In the genomic region with DNA sequence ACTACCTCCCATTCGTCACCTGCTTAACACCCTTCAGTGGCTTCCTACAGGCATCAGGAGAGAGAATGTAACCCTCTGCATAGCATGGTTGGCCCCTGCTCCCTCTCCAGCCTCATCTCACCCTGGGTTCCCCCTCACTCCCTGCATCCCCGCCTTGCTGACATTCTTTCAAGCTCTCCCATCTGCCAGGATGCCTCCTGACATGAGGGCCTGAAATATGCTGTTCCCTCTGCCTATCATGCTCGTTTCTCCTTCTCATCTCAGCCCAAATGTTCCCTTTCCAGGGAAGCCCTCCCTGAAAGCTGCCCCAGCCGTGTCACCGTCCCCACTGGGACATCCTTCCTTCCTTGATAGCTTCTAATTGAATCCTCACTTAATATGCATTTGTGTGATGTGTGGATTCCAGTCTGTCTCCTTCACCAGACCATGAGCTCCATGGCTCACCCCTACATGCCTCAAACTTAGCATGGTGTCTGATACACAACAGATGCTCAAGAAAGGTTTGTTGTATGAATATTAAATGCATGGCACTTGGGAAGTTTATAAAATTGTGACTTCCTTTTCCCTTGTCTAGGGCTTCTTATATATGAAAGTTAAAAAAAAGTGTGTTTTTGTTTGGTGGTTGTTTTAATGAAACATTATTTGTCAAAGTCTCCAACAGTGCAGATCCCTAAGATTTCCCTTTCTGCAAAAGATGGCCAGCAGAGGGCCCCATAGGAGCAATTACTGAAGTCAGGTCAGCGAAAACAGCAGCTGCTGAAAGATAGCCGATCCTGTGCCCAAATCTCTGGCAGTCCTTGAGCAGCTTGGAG, we compare ENCODE assay signal across 8 cellular contexts. TPM values are rescaled to one million over a fixed set of nuclear protein-coding genes. Genes with fewer than 3 reads are reported as not detected.
DNase-seq lines count a peak whose midpoint lies in the region; ATAC-seq and TF ChIP-seq lines count a peak whose summit lies in the region.

No MANE protein-coding gene starts in this region.

- H3K9ac ChIP-seq in liver (ENCODE audit: low read depth in 1 of 2, low read length in 2 of 2): no peak overlapping the region

- H3K27ac Mint-ChIP-seq in CD4-positive, CD25-positive, alpha-beta regulatory T cell: peak overlapping the region in 1 of 3 donors; percentile 70
- H3K27ac Mint-ChIP-seq in activated CD4-positive, alpha-beta T cell treated with anti-CD3 and anti-CD28 coated beads for 36 hours: no peak overlapping the region
- H3K27ac Mint-ChIP-seq in chondrocyte (ENCODE audit: unreplicated experiment): no peak overlapping the region

- POLR2A ChIA-PET in activated CD4-positive, alpha-beta T cell treated with anti-CD3 and anti-CD28 coated beads for 36 hours (lab: Charles Lee): no interaction called here

- no peaks in the 10 kb centered on the region for H3K36me3 Mint-ChIP-seq in CD4-positive, CD25-positive, alpha-beta regulatory T cell
- H3K36me3 Mint-ChIP-seq in activated CD4-positive, alpha-beta T cell treated with anti-CD3 and anti-CD28 coated beads for 36 hours (ENCODE audit: low read depth): no peaks in the 10 kb centered on the region
- H3K36me3 Mint-ChIP-seq in chondrocyte (ENCODE audit: low read depth): no peaks in the 10 kb centered on the region

- H3K27ac ChIP-seq in CD4-positive, CD25-positive, alpha-beta regulatory T cell (ENCODE audit: insufficient read depth, low read length, poor library complexity, severe bottlenecking): no peak overlapping the region
- H3K27ac ChIP-seq in liver (ENCODE audit: low read depth in 1 of 2, low read length in 2 of 2): no peak overlapping the region

- H3K4me3 ChIP-seq in CD4-positive, CD25-positive, alpha-beta regulatory T cell (ENCODE audit: low read depth, low read length): no peak overlapping the region
- H3K4me3 ChIP-seq in H7 (ENCODE audit: insufficient read depth, low read depth, low read length) (no peak overlapping the region), liver (ENCODE audit: low read depth in 1 of 3, low read length in 3 of 3) (no peak overlapping the region)

- no peaks in the 10 kb centered on the region for H3K27me3 Mint-ChIP-seq in CD4-positive, CD25-positive, alpha-beta regulatory T cell
- no peaks in the 10 kb centered on the region for H3K27me3 Mint-ChIP-seq in activated CD4-positive, alpha-beta T cell treated with anti-CD3 and anti-CD28 coated beads for 36 hours
- H3K27me3 Mint-ChIP-seq in chondrocyte (ENCODE audit: low read depth): peaks cover 8% of the 10 kb centered on the region

- no peaks in the 10 kb centered on the region for H3K27me3 ChIP-seq in CD4-positive, CD25-positive, alpha-beta regulatory T cell (ENCODE audit: control insufficient read depth, insufficient read depth, low read length)
- H3K27me3 ChIP-seq in H7 (ENCODE audit: control insufficient read depth, insufficient read depth, low read length) (no peaks in the 10 kb centered on the region), liver (ENCODE audit: control insufficient read depth in 4 of 4, insufficient read depth in 4 of 4, low read length in 3 of 4) (no peaks in the 10 kb centered on the region)

- peak; percentile 83 to 85 for TF ChIP-seq RAD21 in liver (IDR thresholded peaks at IDR 0.05)

- DNase-seq in CD4-positive, CD25-positive, alpha-beta regulatory T cell: peak; percentile 57 to 82 (median 72)
- peak; percentile 55 for DNase-seq in H7
- DNase-seq in NCI-H226: peak; percentile 19
- DNase-seq in activated CD4-positive, alpha-beta T cell treated with anti-CD3 and anti-CD28 coated beads for 36 hours: peak; percentile 87
- DNase-seq in chondrocyte (ENCODE audit: low spot score): no peak
- peak; percentile 27 to 62 (median 59) for DNase-seq in stimulated activated CD4-positive, alpha-beta T cell treated with anti-CD3 and anti-CD28 coated beads, TNF-alpha, amount 100 ng/mL, for 1 hour (ENCODE audit: low read depth in 3 of 3, low spot score in 1 of 3)

- peaks cover 4 to 13% (median 6%) of the 10 kb centered on the region in 4 donors for H3K4me1 Mint-ChIP-seq in CD4-positive, CD25-positive, alpha-beta regulatory T cell
- H3K4me1 Mint-ChIP-seq in activated CD4-positive, alpha-beta T cell treated with anti-CD3 and anti-CD28 coated beads for 36 hours: peaks cover 3% of the 10 kb centered on the region
- H3K4me1 Mint-ChIP-seq in chondrocyte (ENCODE audit: low read depth): peaks cover 12% of the 10 kb centered on the region

- no peaks in the 10 kb centered on the region for H3K36me3 ChIP-seq in CD4-positive, CD25-positive, alpha-beta regulatory T cell (ENCODE audit: control insufficient read depth, insufficient read depth, low read length)
- no peaks in the 10 kb centered on the region for H3K36me3 ChIP-seq in H7 (replicated peaks; ENCODE audit: control insufficient read depth, insufficient read depth, low read length)
- no peaks in the 10 kb centered on the region for H3K36me3 ChIP-seq in liver (ENCODE audit: control insufficient read depth in 4 of 4, insufficient read depth in 3 of 4, low read depth in 1 of 4, low read length in 3 of 4)

- 53% methylated on average over 7 of the region's 7 CpGs for WGBS in liver

- H3K9me3 ChIP-seq in CD4-positive, CD25-positive, alpha-beta regulatory T cell (ENCODE audit: control insufficient read depth in 2 of 2, low read length in 2 of 2): no peaks in the 10 kb centered on the region
- no peaks in the 10 kb centered on the region for H3K9me3 ChIP-seq in liver (ENCODE audit: control insufficient read depth in 4 of 4, low read length in 3 of 4)

- H3K4me3 Mint-ChIP-seq in CD4-positive, CD25-positive, alpha-beta regulatory T cell: peak overlapping the region in 1 of 4 donors; percentile 47
- H3K4me3 Mint-ChIP-seq in activated CD4-positive, alpha-beta T cell treated with anti-CD3 and anti-CD28 coated beads for 36 hours: no peak overlapping the region
- no peak overlapping the region for H3K4me3 Mint-ChIP-seq in chondrocyte (ENCODE audit: unreplicated experiment)

- intact Hi-C loops in activated CD4-positive, alpha-beta T cell treated with anti-CD3 and anti-CD28 coated beads for 36 hours (cut with DNase I, micrococcal nuclease): loop anchor here (1.0 to 10.0 kb wide), 8 partner anchors 43 to 409 kb away; no protein-coding TSS in a partner anchor

- peak; percentile 63 to 74 for ATAC-seq in CD4-positive, CD25-positive, alpha-beta regulatory T cell (ENCODE audit: low read depth in 2 of 2)
- ATAC-seq in activated CD4-positive, alpha-beta T cell treated with anti-CD3 and anti-CD28 coated beads for 36 hours: peak; percentile 64
- ATAC-seq in GM18520 (IDR thresholded peaks at IDR 0.05; ENCODE audit: unreplicated experiment): no peak

- CTCF ChIA-PET in activated CD4-positive, alpha-beta T cell treated with anti-CD3 and anti-CD28 coated beads for 36 hours (lab: Charles Lee): interaction anchor here (0.6 to 6.5 kb wide), 41 partner anchors 9 to 660 kb away, joined by 3 to 99 read pairs (median 4); no protein-coding TSS in a partner anchor

- no peaks in the 10 kb centered on the region for H3K4me1 ChIP-seq in CD4-positive, CD25-positive, alpha-beta regulatory T cell (ENCODE audit: control insufficient read depth, insufficient read depth, low read length, poor library complexity, severe bottlenecking)
- no peaks in the 10 kb centered on the region for H3K4me1 ChIP-seq in liver (ENCODE audit: control insufficient read depth in 4 of 4, insufficient read depth in 4 of 4, low read length in 3 of 4)

- TF ChIP-seq CTCF in chondrocyte (IDR thresholded peaks at IDR 0.05) (peak; percentile 95), liver (IDR thresholded peaks at IDR 0.05; ENCODE audit: low read depth, low read length, missing input control) (peak; percentile 70)

- H3K9me3 Mint-ChIP-seq in CD4-positive, CD25-positive, alpha-beta regulatory T cell: no peaks in the 10 kb centered on the region
- no peaks in the 10 kb centered on the region for H3K9me3 Mint-ChIP-seq in activated CD4-positive, alpha-beta T cell treated with anti-CD3 and anti-CD28 coated beads for 36 hours (ENCODE audit: low read depth)
- no peaks in the 10 kb centered on the region for H3K9me3 Mint-ChIP-seq in chondrocyte (ENCODE audit: low read depth)

TF ChIP-seq in liver, 16 proteins besides CTCF, POLR2A, EP300 and RAD21 (continues in another document):
- TF ChIP-seq FOXA1 (IDR thresholded peaks at IDR 0.05) (no peak), NR2F2 (IDR thresholded peaks at IDR 0.05) (no peak), JUND (IDR thresholded peaks at IDR 0.05) (no peak), MAX (IDR thresholded peaks at IDR 0.05) (no peak), SP1 (IDR thresholded peaks at IDR 0.05) (no peak), HNF4G (IDR thresholded peaks at IDR 0.05) (no peak), REST (IDR thresholded peaks at IDR 0.05) (no peak)

RNA-seq across cellular contexts. Expression of gene C5orf58, which starts 7.3 kb away (rescaled TPM):
- not detected for total RNA-seq in CD4-positive, CD25-positive, alpha-beta regulatory T cell
- 1 to 10 TPM in 1 of 4 donors, under 1 TPM in 3; 0.44 to 1.1 (median 0.69) TPM for polyA plus RNA-seq in CD4-positive, CD25-positive, alpha-beta regulatory T cell
- total RNA-seq in H7 (2014; rRNA removed; shearing (Covaris generic)): 4.3 and 4.9 TPM in 2 replicates
- total RNA-seq in activated CD4-positive, alpha-beta T cell treated with anti-CD3 and anti-CD28 coated beads for 36 hours: not detected
- total RNA-seq in chondrocyte (not detected in 3 replicates), liver (not detected)
- polyA plus RNA-seq in liver: under 1 TPM in 1 of 2 donors, not detected in 1; 0.64 TPM
